14 cellular contexts compared by ENCODE assay signal in the genomic region with DNA sequence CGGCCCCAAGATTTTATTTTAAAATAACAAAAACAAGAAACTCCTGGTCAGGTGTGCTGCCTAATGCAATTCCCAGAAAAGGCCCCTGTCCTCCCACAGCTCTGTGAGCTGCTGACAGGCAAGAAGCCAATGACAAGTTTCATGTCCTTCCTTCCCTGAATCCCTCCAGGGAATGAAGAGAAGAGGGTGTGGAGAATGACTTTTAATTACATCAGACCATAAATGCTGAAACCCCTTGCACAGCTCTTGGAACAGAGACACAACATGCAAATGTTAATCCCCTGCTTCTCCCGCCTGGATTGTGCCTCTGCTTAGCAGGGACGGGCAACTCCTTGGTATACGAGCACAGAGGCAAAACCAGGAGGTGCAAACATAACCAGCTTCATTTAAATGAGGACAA.
"Had no signal": no experiment of that assay in that cellular context is flagged by ENCODE, and none has a peak within 500 bp of the region (broad histone marks: within the 10 kb centered on the region; RNA-seq: fewer than 3 reads in every experiment).

No MANE protein-coding gene starts in this region.

- H3K27ac ChIP-seq: body of pancreas, prostate gland, thoracic aorta had no signal

- H3K9me3 ChIP-seq: body of pancreas, prostate gland, thoracic aorta had no signal

- H3K36me3 Mint-ChIP-seq: activated naive CD8-positive, alpha-beta T cell treated with anti-CD3 and anti-CD28 coated beads for 36 hours had no signal

- H3K36me3 ChIP-seq: prostate gland, thoracic aorta had no signal

- DNase-seq: activated CD4-positive, alpha-beta T cell treated with anti-CD3 and anti-CD28 coated beads, Interleukin-2, amount 50 U/mL, for 1 hour; activated naive CD8-positive, alpha-beta T cell treated with anti-CD3 and anti-CD28 coated beads for 36 hours; amygdala; body of pancreas; cortex of kidney; effector memory CD4-positive, alpha-beta T cell; midbrain; right cardiac atrium; stimulated activated naive CD8-positive, alpha-beta T cell treated with anti-CD3 and anti-CD28 coated beads, Interleukin-15, amount 100 ng/mL, for 72 hours had no signal

- H3K27ac Mint-ChIP-seq: activated naive CD8-positive, alpha-beta T cell treated with anti-CD3 and anti-CD28 coated beads for 36 hours; activated T-helper 1 cell treated with anti-CD3 and anti-CD28 coated beads, Interleukin-12 subunit alpha, Interleukin-12 subunit beta, Interleukin-2, Interleukin-4 antibody, amounts not matched to agents 30 ng/mL and 10 ng/mL and 1 ng/mL, durations not matched to agents 14 hours and 24 hours and 36 hours; stimulated activated naive CD8-positive, alpha-beta T cell treated with anti-CD3 and anti-CD28 coated beads, Interleukin-15, amount 100 ng/mL, for 72 hours; T-helper 2 cell treated with Interferon-gamma antibody and Interleukin-4, amounts not matched to agents 5 μg/mL and 100 μg/mL, for 36 hours had no signal

- H3K4me3 Mint-ChIP-seq: activated naive CD8-positive, alpha-beta T cell treated with anti-CD3 and anti-CD28 coated beads for 36 hours; activated T-helper 1 cell treated with anti-CD3 and anti-CD28 coated beads, Interleukin-12 subunit alpha, Interleukin-12 subunit beta, Interleukin-2, Interleukin-4 antibody, amounts not matched to agents 30 ng/mL and 10 ng/mL and 1 ng/mL, durations not matched to agents 14 hours and 24 hours and 36 hours; central memory CD8-positive, alpha-beta T cell; stimulated activated naive CD8-positive, alpha-beta T cell treated with anti-CD3 and anti-CD28 coated beads, Interleukin-15, amount 100 ng/mL, for 72 hours; T-helper 2 cell treated with Interferon-gamma antibody and Interleukin-4, amounts not matched to agents 5 μg/mL and 100 μg/mL, for 36 hours had no signal

- H3K4me1 Mint-ChIP-seq: activated naive CD8-positive, alpha-beta T cell treated with anti-CD3 and anti-CD28 coated beads for 36 hours; central memory CD8-positive, alpha-beta T cell; stimulated activated naive CD8-positive, alpha-beta T cell treated with anti-CD3 and anti-CD28 coated beads, Interleukin-15, amount 100 ng/mL, for 72 hours had no signal

- H3K27me3 ChIP-seq: body of pancreas had no signal

- H3K4me1 ChIP-seq: body of pancreas, prostate gland had no signal

- ATAC-seq: body of pancreas; right cardiac atrium; stimulated activated naive CD8-positive, alpha-beta T cell treated with anti-CD3 and anti-CD28 coated beads, Interleukin-15, amount 100 ng/mL, for 72 hours had no signal

- H3K9me3 Mint-ChIP-seq: activated naive CD8-positive, alpha-beta T cell treated with anti-CD3 and anti-CD28 coated beads for 36 hours; activated T-helper 1 cell treated with anti-CD3 and anti-CD28 coated beads, Interleukin-12 subunit alpha, Interleukin-12 subunit beta, Interleukin-2, Interleukin-4 antibody, amounts not matched to agents 30 ng/mL and 10 ng/mL and 1 ng/mL, durations not matched to agents 14 hours and 24 hours and 36 hours; central memory CD8-positive, alpha-beta T cell; stimulated activated naive CD8-positive, alpha-beta T cell treated with anti-CD3 and anti-CD28 coated beads, Interleukin-15, amount 100 ng/mL, for 72 hours; T-helper 2 cell treated with Interferon-gamma antibody and Interleukin-4, amounts not matched to agents 5 μg/mL and 100 μg/mL, for 36 hours had no signal

- H3K4me3 ChIP-seq: body of pancreas, prostate gland, thoracic aorta had no signal
